ENCODE assay signal across 11 cellular contexts in genomic region chr5:58462154-58462553, GRCh38. TPM values are rescaled to one million over a fixed set of nuclear protein-coding genes. Genes with fewer than 3 reads are reported as not detected.
DNase-seq lines count a peak whose midpoint lies in the region; ATAC-seq, FAIRE-seq and TF ChIP-seq lines count a peak whose summit lies in the region.
"Had no signal": no experiment of that assay in that cellular context is flagged by ENCODE, and none has a peak within 500 bp of the region (broad histone marks: within the 10 kb centered on the region; RNA-seq: fewer than 3 reads in every experiment).

No MANE protein-coding gene starts in this region.

- DNase-seq in A673 (ENCODE audit: low spot score) (peak; percentile 66), HTR-8/SVneo (ENCODE audit: insufficient read length, low spot score) (peak; percentile 25), SKM-1 (lab: John Stamatoyannopoulos, UW; ENCODE audit: unreplicated experiment) (peak; percentile 90), inferior parietal cortex (ENCODE audit: extremely low spot score) (peak; percentile 26), vagina (ENCODE audit: extremely low spot score in 2 of 2) (no peak), dedifferentiated amniotic fluid mesenchymal stem cell (ENCODE audit: extremely low spot score) (no peak), T-cell (no peak)
- no peak for DNase-seq in activated CD8-positive, alpha-beta T cell treated with anti-CD3 and anti-CD28 coated beads for 36 hours
- DNase-seq: KG1 had no signal

- no TSS peak for BruUV-seq in A673 (replicated peaks; lab: Mats Ljungman, UMichigan)

- H3K4me1 ChIP-seq in A673 (ENCODE audit: insufficient read depth, low read length, poor library complexity, severe bottlenecking), result peaks cover 8% of the 10 kb centered on the region
- H3K4me1 ChIP-seq in vagina, result peaks cover 4% of the 10 kb centered on the region

- H3K27me3 ChIP-seq in A673 (replicated peaks; ENCODE audit: insufficient read depth, low read depth, low read length, poor library complexity), result peaks cover 24% of the 10 kb centered on the region
- no peaks in the 10 kb centered on the region for H3K27me3 ChIP-seq in vagina
- H3K27me3 ChIP-seq: cardiac muscle cell had no signal

- TF ChIP-seq CTCF in A673 (conservative IDR thresholded peaks at IDR 0.05; ENCODE audit: low read depth, low read length), result no peak
- TF ChIP-seq CTCF in vagina (IDR thresholded peaks at IDR 0.05), result no peak
- TF ChIP-seq CTCF in activated CD8-positive, alpha-beta T cell treated with anti-CD3 and anti-CD28 coated beads for 36 hours (IDR thresholded peaks at IDR 0.05), result no peak

- no peak overlapping the region for H3K27ac ChIP-seq in A673 (ENCODE audit: low read depth, low read length, poor library complexity, severe bottlenecking)
- H3K27ac ChIP-seq in vagina, result no peak overlapping the region
- H3K27ac ChIP-seq: cardiac muscle cell had no signal

- POLR2A ChIA-PET in A673 (lab: Charles Lee; ENCODE audit: low non-redundant PET) (no interaction called here), T-cell (lab: Charles Lee) (no interaction called here)
- POLR2A ChIA-PET in activated CD8-positive, alpha-beta T cell treated with anti-CD3 and anti-CD28 coated beads for 36 hours (lab: Charles Lee), result no interaction called here

- no peak overlapping the region for H3K27ac Mint-ChIP-seq in T-cell
- H3K27ac Mint-ChIP-seq in activated CD8-positive, alpha-beta T cell treated with anti-CD3 and anti-CD28 coated beads for 36 hours, result no peak overlapping the region
- H3K27ac Mint-ChIP-seq: CD8-positive, alpha-beta T cell had no signal

- peaks cover 0 to 10% of the 10 kb centered on the region in 2 donors for H3K27me3 Mint-ChIP-seq in T-cell
- peaks cover 10% of the 10 kb centered on the region for H3K27me3 Mint-ChIP-seq in activated CD8-positive, alpha-beta T cell treated with anti-CD3 and anti-CD28 coated beads for 36 hours

- no peak overlapping the region for H3K4me3 ChIP-seq in A673 (ENCODE audit: low read depth, low read length, poor library complexity, severe bottlenecking)
- H3K4me3 ChIP-seq in vagina, result no peak overlapping the region
- H3K4me3 ChIP-seq: cardiac muscle cell had no signal

- no peak for ATAC-seq in T-cell (replicated peaks in 1 of 4)
- ATAC-seq in activated CD8-positive, alpha-beta T cell treated with anti-CD3 and anti-CD28 coated beads for 36 hours, result no peak
- ATAC-seq: CD8-positive, alpha-beta T cell had no signal

- intact Hi-C loops in A673 (cut with micrococcal nuclease; ENCODE audit: unreplicated experiment) (loop anchor here (1.0 to 5.0 kb wide), 4 partner anchors 575 to 1555 kb away; partner anchors contain the start of gene SETD9), vagina (cut with DNase I) (loop anchor here (5.0 kb wide), 2 partner anchors 575 to 680 kb away; no protein-coding TSS in a partner anchor)
- intact Hi-C loops in activated CD8-positive, alpha-beta T cell treated with anti-CD3 and anti-CD28 coated beads for 36 hours (cut with micrococcal nuclease), result loop anchor here (5.0 kb wide), 1 partner anchor 810 kb away; no protein-coding TSS in a partner anchor

- H3K36me3 Mint-ChIP-seq in T-cell, result peaks cover 3% of the 10 kb centered on the region
- no peaks in the 10 kb centered on the region for H3K36me3 Mint-ChIP-seq in activated CD8-positive, alpha-beta T cell treated with anti-CD3 and anti-CD28 coated beads for 36 hours (ENCODE audit: low read depth)

- FAIRE-seq in HTR-8/SVneo (lab: Jason Lieb, UNC), result no peak

- CTCF ChIA-PET in A673 (lab: Charles Lee), result interaction anchor here (4.3 kb wide), 1 partner anchor 682 kb away, joined by 29 read pairs; no protein-coding TSS in a partner anchor
- CTCF ChIA-PET in T-cell (lab: Charles Lee), result interaction anchor here (0.7 to 5.9 kb wide), 7 partner anchors 394 to 1167 kb away, joined by 3 to 52 read pairs (median 6); no protein-coding TSS in a partner anchor
- CTCF ChIA-PET in activated CD8-positive, alpha-beta T cell treated with anti-CD3 and anti-CD28 coated beads for 36 hours (lab: Charles Lee), result interaction anchor here (0.7 to 5.9 kb wide), 7 partner anchors 11 to 1163 kb away, joined by 3 to 51 read pairs (median 8); no protein-coding TSS in a partner anchor

- TF ChIP-seq POLR2A in vagina (IDR thresholded peaks at IDR 0.05), result no peak

- H3K9me3 ChIP-seq in A673 (ENCODE audit: low read depth, low read length, poor library complexity, severe bottlenecking) (no peaks in the 10 kb centered on the region), vagina (no peaks in the 10 kb centered on the region)

- no peak overlapping the region for H3K4me3 Mint-ChIP-seq in T-cell
- H3K4me3 Mint-ChIP-seq in activated CD8-positive, alpha-beta T cell treated with anti-CD3 and anti-CD28 coated beads for 36 hours, result no peak overlapping the region
- H3K4me3 Mint-ChIP-seq: CD8-positive, alpha-beta T cell had no signal

- H3K9me3 Mint-ChIP-seq in T-cell, result no peaks in the 10 kb centered on the region
- no peaks in the 10 kb centered on the region for H3K9me3 Mint-ChIP-seq in activated CD8-positive, alpha-beta T cell treated with anti-CD3 and anti-CD28 coated beads for 36 hours
- H3K9me3 Mint-ChIP-seq: CD8-positive, alpha-beta T cell had no signal

- H3K4me1 Mint-ChIP-seq in T-cell, result peaks cover 16 to 20% (median 18%) of the 10 kb centered on the region in 3 donors
- H3K4me1 Mint-ChIP-seq in activated CD8-positive, alpha-beta T cell treated with anti-CD3 and anti-CD28 coated beads for 36 hours (ENCODE audit: low read depth), result peaks cover 14% of the 10 kb centered on the region

- H3K36me3 ChIP-seq in A673 (ENCODE audit: insufficient read depth, low read length, poor library complexity, severe bottlenecking) (no peaks in the 10 kb centered on the region), vagina (peaks cover 0 to 6% of the 10 kb centered on the region in 2 donors)
- H3K36me3 ChIP-seq: cardiac muscle cell had no signal

RNA-seq across cellular contexts. Expression of gene PLK2, which starts 2.3 kb away (rescaled TPM):
- 4.2 TPM in 2 replicates for total RNA-seq in A673 (2021)
- 169 TPM for total RNA-seq in vagina
- 10 to 100 TPM in 3 of 5 donors, 1 to 10 TPM in 2; 5.9 to 32.1 (median 10.3) TPM for total RNA-seq in T-cell
- 1 to 10 TPM; 3.1 to 4.0 TPM for total RNA-seq in activated CD8-positive, alpha-beta T cell treated with anti-CD3 and anti-CD28 coated beads for 36 hours

RNA-seq across cellular contexts. Expression of gene GAPT, which starts 29.1 kb away (rescaled TPM):
- total RNA-seq in A673 (2021) (not detected in 2 replicates), vagina (not detected), T-cell (1 to 10 TPM in 1 of 5 donors, under 1 TPM in 4; 0.38 to 2.2 (median 0.85) TPM)
- not detected for total RNA-seq in activated CD8-positive, alpha-beta T cell treated with anti-CD3 and anti-CD28 coated beads for 36 hours
- total RNA-seq: cardiac muscle cell had no signal

Comparison
In these comparisons a context has a peak if more than half of its experiments do, and no peak if none do; other contexts are left out.
1. DNase-seq: peak in A673 (single experiment), HTR-8/SVneo (single experiment), SKM-1 (single experiment) and inferior parietal cortex (single experiment); none in vagina (0 of 2), dedifferentiated amniotic fluid mesenchymal stem cell (single experiment), T-cell (0 of 34) and activated CD8-positive, alpha-beta T cell treated with anti-CD3 and anti-CD28 coated beads for 36 hours (single experiment).